ENCODE assay signal across 14 cellular contexts in genomic region chrX:30865612-30866011, GRCh38. TPM values are rescaled to one million over a fixed set of nuclear protein-coding genes. Genes with fewer than 3 reads are reported as not detected.
DNase-seq lines count a peak whose midpoint lies in the region; ATAC-seq and TF ChIP-seq lines count a peak whose summit lies in the region.
"Had no signal": no experiment of that assay in that cellular context is flagged by ENCODE, and none has a peak within 500 bp of the region (broad histone marks: within the 10 kb centered on the region; RNA-seq: fewer than 3 reads in every experiment).

No MANE protein-coding gene starts in this region.

- peaks cover 0 to 41% (median 11%) of the 10 kb centered on the region in 11 experiments; a peak in 13 of 22 replicates for H3K36me3 ChIP-seq in BLaER1 treated with 17β-estradiol and CSF1 and Interleukin-3, amounts not matched to agents 10 nM and 100 nM
- H3K36me3 ChIP-seq in lower lobe of right lung, result peaks cover 8% of the 10 kb centered on the region

- no peak overlapping the region for H3K9ac ChIP-seq in BLaER1 treated with 17β-estradiol and CSF1 and Interleukin-3, amounts not matched to agents 10 nM and 100 nM

- peak overlapping the region in 6 of 11 experiments; percentile 58 to 86 (median 74); a peak in 8 of 22 replicates for H3K27ac ChIP-seq in BLaER1 treated with 17β-estradiol and CSF1 and Interleukin-3, amounts not matched to agents 10 nM and 100 nM
- H3K27ac ChIP-seq in lower lobe of right lung, result peak overlapping the region; percentile 24

- no peaks in the 10 kb centered on the region for H3K9me3 ChIP-seq in BLaER1 treated with 17β-estradiol and CSF1 and Interleukin-3, amounts not matched to agents 10 nM and 100 nM (replicated peaks in 1 of 11)
- H3K9me3 ChIP-seq in lower lobe of right lung, result no peaks in the 10 kb centered on the region
- H3K9me3 ChIP-seq: HAP-1 had no signal

- H3K27me3 Mint-ChIP-seq in dendritic cell treated with granulocyte-macrophage colony-stimulating factor and Interleukin-4, amounts not matched to agents 40 ng/mL and 50 ng/mL, for 4 days, result no peaks in the 10 kb centered on the region
- H3K27me3 Mint-ChIP-seq in type B pancreatic cell, result no peaks in the 10 kb centered on the region
- H3K27me3 Mint-ChIP-seq: CD4-positive, alpha-beta T cell had no signal

- H3K4me1 ChIP-seq in BLaER1 treated with 17β-estradiol and CSF1 and Interleukin-3, amounts not matched to agents 10 nM and 100 nM, result peaks cover 12 to 52% (median 19%) of the 10 kb centered on the region in 10 experiments
- no peaks in the 10 kb centered on the region for H3K4me1 ChIP-seq in lower lobe of right lung

- H3K4me1 Mint-ChIP-seq in dendritic cell treated with granulocyte-macrophage colony-stimulating factor and Interleukin-4, amounts not matched to agents 40 ng/mL and 50 ng/mL, for 4 days (ENCODE audit: low read depth), result no peaks in the 10 kb centered on the region
- H3K4me1 Mint-ChIP-seq in type B pancreatic cell (ENCODE audit: unreplicated experiment), result no peaks in the 10 kb centered on the region

- DNase-seq in lower lobe of right lung, result no peak
- no peak for DNase-seq in type B pancreatic cell (ENCODE audit: extremely low spot score, unreplicated experiment)
- DNase-seq in HuH-7 (ENCODE audit: low spot score), result no peak
- no peak for DNase-seq in activated CD8-positive, alpha-beta memory T cell treated with anti-CD3 and anti-CD28 coated beads, Interleukin-2, amount 50 U/mL, for 4 hours
- no peak for DNase-seq in activated CD4-positive, alpha-beta T cell treated with anti-CD3 and anti-CD28 coated beads, Interleukin-2, amount 50 U/mL, for 48 hours
- DNase-seq: 8988T; AML-193; C1 segment of cervical spinal cord; CD4-positive, alpha-beta T cell; DMS79 had no signal

- H3K4me3 Mint-ChIP-seq in dendritic cell treated with granulocyte-macrophage colony-stimulating factor and Interleukin-4, amounts not matched to agents 40 ng/mL and 50 ng/mL, for 4 days, result no peak overlapping the region
- H3K4me3 Mint-ChIP-seq in type B pancreatic cell, result no peak overlapping the region
- H3K4me3 Mint-ChIP-seq: CD4-positive, alpha-beta T cell had no signal

- no peaks in the 10 kb centered on the region for H4K20me1 ChIP-seq in BLaER1 treated with 17β-estradiol and CSF1 and Interleukin-3, amounts not matched to agents 10 nM and 100 nM

- TF ChIP-seq CTCF in lower lobe of right lung (IDR thresholded peaks at IDR 0.05) (no peak), type B pancreatic cell (conservative IDR thresholded peaks at IDR 0.05) (no peak)

- H3K9me3 Mint-ChIP-seq in dendritic cell treated with granulocyte-macrophage colony-stimulating factor and Interleukin-4, amounts not matched to agents 40 ng/mL and 50 ng/mL, for 4 days, result no peaks in the 10 kb centered on the region
- H3K9me3 Mint-ChIP-seq in type B pancreatic cell, result no peaks in the 10 kb centered on the region
- H3K9me3 Mint-ChIP-seq: CD4-positive, alpha-beta T cell had no signal

- no peaks in the 10 kb centered on the region for H3K27me3 ChIP-seq in BLaER1 treated with 17β-estradiol and CSF1 and Interleukin-3, amounts not matched to agents 10 nM and 100 nM
- H3K27me3 ChIP-seq in lower lobe of right lung (ENCODE audit: low read depth), result no peaks in the 10 kb centered on the region

- H3K36me3 Mint-ChIP-seq in dendritic cell treated with granulocyte-macrophage colony-stimulating factor and Interleukin-4, amounts not matched to agents 40 ng/mL and 50 ng/mL, for 4 days (ENCODE audit: low read depth), result peaks cover 27% of the 10 kb centered on the region
- H3K36me3 Mint-ChIP-seq in type B pancreatic cell, result peaks cover 7% of the 10 kb centered on the region

- ATAC-seq in lower lobe of right lung, result peak in 1 of 2 donors; percentile 71

- peak overlapping the region in 4 of 11 experiments; percentile 66 to 86 (median 77); a peak in 8 of 22 replicates for H3K4me2 ChIP-seq in BLaER1 treated with 17β-estradiol and CSF1 and Interleukin-3, amounts not matched to agents 10 nM and 100 nM

- H3K4me3 ChIP-seq in BLaER1 treated with 17β-estradiol and CSF1 and Interleukin-3, amounts not matched to agents 10 nM and 100 nM, result no peak overlapping the region
- no peak overlapping the region for H3K4me3 ChIP-seq in lower lobe of right lung
- H3K4me3 ChIP-seq: HAP-1, K562 had no signal

- intact Hi-C loops in dendritic cell treated with granulocyte-macrophage colony-stimulating factor and Interleukin-4, amounts not matched to agents 40 ng/mL and 50 ng/mL, for 4 days (cut with micrococcal nuclease), result no loop called here
- intact Hi-C loops in lower lobe of right lung (cut with DNase I), result no loop called here

- H3K27ac Mint-ChIP-seq in dendritic cell treated with granulocyte-macrophage colony-stimulating factor and Interleukin-4, amounts not matched to agents 40 ng/mL and 50 ng/mL, for 4 days, result peak overlapping the region; percentile 88
- peak overlapping the region; percentile 65 for H3K27ac Mint-ChIP-seq in type B pancreatic cell
- H3K27ac Mint-ChIP-seq: CD4-positive, alpha-beta T cell had no signal

RNA-seq across cellular contexts. Expression of gene TAB3, which starts 23.4 kb away (rescaled TPM):
- total RNA-seq in lower lobe of right lung (23.3 TPM), type B pancreatic cell (ENCODE audit: low replicate concordance) (26.1 and 48.9 TPM in 2 replicates)
